Comparison of ENCODE assay signal across 1 cellular context in genomic region chr16:62038225-62038624, GRCh38.
TF ChIP-seq lines count a peak whose summit lies in the region.

No MANE protein-coding gene starts in this region.

TF ChIP-seq in GM23338, 12 proteins besides CTCF, POLR2A, EP300 and RAD21 (continued from another document):
- TF ChIP-seq ZNF462 (CRISPR knock-in tag; IDR thresholded peaks at IDR 0.05) (no peak), ZNF331 (CRISPR knock-in tag; IDR thresholded peaks at IDR 0.05; ENCODE audit: low read depth) (no peak), CREB1 (CRISPR knock-in tag; IDR thresholded peaks at IDR 0.05; ENCODE audit: low read depth) (no peak), POLR2AphosphoS5 (IDR thresholded peaks at IDR 0.05; ENCODE audit: low read depth) (no peak), STAT1 (IDR thresholded peaks at IDR 0.05; ENCODE audit: unreplicated experiment) (no peak), REST (IDR thresholded peaks at IDR 0.05; ENCODE audit: unreplicated experiment) (no peak), JUNB (IDR thresholded peaks at IDR 0.05; ENCODE audit: unreplicated experiment) (no peak)
TF ChIP-seq in GM23338: peak in this region for 0.
